ENCODE assay signal across 1 cellular context in the genomic region with DNA sequence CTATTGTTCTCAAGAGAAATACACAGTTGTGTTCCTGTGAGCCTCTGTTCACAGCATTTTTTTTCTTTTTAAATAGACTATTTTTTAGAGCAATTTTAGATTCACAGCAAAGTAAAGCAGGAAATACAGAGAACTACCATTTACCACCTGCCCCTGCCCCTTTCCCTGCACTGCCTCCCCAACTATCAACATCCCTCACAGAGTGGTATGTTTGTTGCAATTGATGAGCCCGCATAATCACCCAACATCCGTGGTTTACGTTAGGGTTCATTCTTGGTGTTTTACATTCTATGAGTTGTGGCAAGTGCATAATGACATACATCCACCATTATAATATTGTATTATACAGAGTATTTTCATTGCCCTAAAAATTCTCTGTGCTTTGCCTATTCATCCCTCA.
TF ChIP-seq lines count a peak whose summit lies in the region.

No MANE protein-coding gene starts in this region.

TF ChIP-seq in K562, 482 proteins besides CTCF, POLR2A, EP300 and RAD21 (continued from another document):
- TF ChIP-seq HOXB6 (CRISPR knock-in tag; IDR thresholded peaks at IDR 0.05; ENCODE audit: borderline replicate concordance) (no peak), KAT7 (CRISPR knock-in tag; IDR thresholded peaks at IDR 0.05; ENCODE audit: borderline replicate concordance) (no peak), ZNF274 (IDR thresholded peaks at IDR 0.05; ENCODE audit: borderline replicate concordance, low read depth, low read length) (no peak), TCF7 (IDR thresholded peaks at IDR 0.05; ENCODE audit: borderline replicate concordance) (no peak), MXI1 (IDR thresholded peaks at IDR 0.05; ENCODE audit: low read depth, low read length) (no peak), BMI1 (IDR thresholded peaks at IDR 0.05; ENCODE audit: low read length) (no peak), CBX5 (IDR thresholded peaks at IDR 0.05; ENCODE audit: borderline replicate concordance, low read depth) (no peak), NR2C2 (CRISPR knock-in tag; IDR thresholded peaks at IDR 0.05) (no peak), NR2C2 (tag; IDR thresholded peaks at IDR 0.05) (no peak)
- TF ChIP-seq, protein P1, sequence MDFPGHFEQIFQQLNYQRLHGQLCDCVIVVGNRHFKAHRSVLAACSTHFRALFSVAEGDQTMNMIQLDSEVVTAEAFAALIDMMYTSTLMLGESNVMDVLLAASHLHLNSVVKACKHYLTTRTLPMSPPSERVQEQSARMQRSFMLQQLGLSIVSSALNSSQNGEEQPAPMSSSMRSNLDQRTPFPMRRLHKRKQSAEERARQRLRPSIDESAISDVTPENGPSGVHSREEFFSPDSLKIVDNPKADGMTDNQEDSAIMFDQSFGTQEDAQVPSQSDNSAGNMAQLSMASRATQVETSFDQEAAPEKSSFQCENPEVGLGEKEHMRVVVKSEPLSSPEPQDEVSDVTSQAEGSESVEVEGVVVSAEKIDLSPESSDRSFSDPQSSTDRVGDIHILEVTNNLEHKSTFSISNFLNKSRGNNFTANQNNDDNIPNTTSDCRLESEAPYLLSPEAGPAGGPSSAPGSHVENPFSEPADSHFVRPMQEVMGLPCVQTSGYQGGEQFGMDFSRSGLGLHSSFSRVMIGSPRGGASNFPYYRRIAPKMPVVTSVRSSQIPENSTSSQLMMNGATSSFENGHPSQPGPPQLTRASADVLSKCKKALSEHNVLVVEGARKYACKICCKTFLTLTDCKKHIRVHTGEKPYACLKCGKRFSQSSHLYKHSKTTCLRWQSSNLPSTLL (IDR thresholded peaks at IDR 0.05), result no peak
